1 cellular context compared by ENCODE assay signal in the genomic region with DNA sequence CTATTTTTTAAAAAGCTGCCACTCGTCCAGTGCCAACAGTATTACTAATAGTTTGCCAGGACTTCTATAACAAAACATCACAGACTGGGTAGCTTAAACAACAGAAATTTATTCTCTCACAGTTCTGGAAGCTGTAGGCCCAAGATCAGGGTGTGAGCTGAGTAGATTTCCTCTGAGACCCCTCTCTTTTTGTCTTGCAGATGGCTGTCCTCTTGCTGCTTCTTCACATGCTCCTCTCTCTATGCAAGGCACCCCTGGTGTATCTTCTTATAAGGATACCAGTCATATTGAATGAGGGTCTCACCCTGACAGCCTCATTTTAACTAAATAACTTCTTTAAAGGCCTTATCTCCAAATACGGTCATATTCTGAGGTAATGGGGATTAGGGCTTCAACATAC.
TF ChIP-seq lines count a peak whose summit lies in the region.

No MANE protein-coding gene starts in this region.

TF ChIP-seq in WTC11, 78 proteins besides CTCF, POLR2A, EP300 and RAD21 (continued from another document):
- TF ChIP-seq SOX15 (CRISPR knock-in tag; IDR thresholded peaks at IDR 0.05), result no peak
- TF ChIP-seq ELF4 (CRISPR knock-in tag; IDR thresholded peaks at IDR 0.05; ENCODE audit: low read depth), result no peak
- no peak for TF ChIP-seq TCF7 (CRISPR knock-in tag; IDR thresholded peaks at IDR 0.05; ENCODE audit: low read depth)
- no peak for TF ChIP-seq GRHL2 (CRISPR knock-in tag; IDR thresholded peaks at IDR 0.05; ENCODE audit: insufficient replicate concordance, severe bottlenecking)
- TF ChIP-seq TEAD4 (CRISPR knock-in tag; IDR thresholded peaks at IDR 0.05), result no peak
- no peak for TF ChIP-seq ZNF219 (CRISPR knock-in tag; IDR thresholded peaks at IDR 0.05; ENCODE audit: borderline replicate concordance)
- TF ChIP-seq NR3C1 (CRISPR knock-in tag; conservative IDR thresholded peaks at IDR 0.05; ENCODE audit: low read depth), result no peak
- TF ChIP-seq ESRRA (CRISPR knock-in tag; IDR thresholded peaks at IDR 0.05; ENCODE audit: borderline replicate concordance), result no peak
- no peak for TF ChIP-seq E2F5 (CRISPR knock-in tag; IDR thresholded peaks at IDR 0.05)
- no peak for TF ChIP-seq CREB1 (CRISPR knock-in tag; IDR thresholded peaks at IDR 0.05)
- TF ChIP-seq IRF2 (CRISPR knock-in tag; IDR thresholded peaks at IDR 0.05; ENCODE audit: borderline replicate concordance, low read depth), result no peak
